18 cellular contexts compared by ENCODE assay signal in the genomic region with DNA sequence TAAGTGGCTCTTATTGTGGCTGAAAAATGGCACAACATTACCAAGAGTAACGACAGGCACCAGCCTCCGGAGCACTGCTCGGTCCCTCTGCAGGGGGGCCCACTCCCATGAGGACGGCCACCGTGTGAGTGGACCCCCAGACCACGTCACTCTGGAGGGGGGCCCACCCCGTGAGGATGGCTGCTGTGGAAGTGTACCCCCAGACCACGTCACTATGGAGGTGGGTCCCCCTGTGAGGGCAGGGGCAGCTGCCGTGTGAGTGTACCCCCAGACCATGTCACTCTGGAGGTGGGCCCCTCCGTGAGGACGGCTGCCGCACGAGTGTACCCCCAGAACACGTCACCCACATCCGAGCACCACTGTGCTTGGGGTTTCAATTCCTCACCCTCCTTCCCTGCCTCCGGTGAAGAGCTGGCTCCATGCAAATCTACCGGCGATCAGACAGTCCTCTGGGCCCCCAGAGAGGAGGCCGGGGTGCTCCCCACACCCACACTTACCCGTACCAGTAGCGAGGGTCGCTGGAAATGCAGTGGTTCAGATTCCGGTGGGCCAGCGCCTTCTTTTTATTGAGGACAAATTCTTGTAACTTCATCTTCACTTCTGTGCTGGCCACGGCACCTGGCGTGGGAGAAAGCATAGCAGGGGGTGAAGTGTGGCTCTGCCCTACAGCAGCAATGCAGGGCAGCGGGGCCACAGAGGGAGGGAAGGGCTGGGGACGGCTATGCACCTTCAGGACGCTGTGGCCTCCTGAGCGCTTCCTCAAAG.
A peak's percentile ranks its signal among the peaks of the same experiment; 100 is the strongest.
DNase-seq lines count a peak whose midpoint lies in the region; ATAC-seq and TF ChIP-seq lines count a peak whose summit lies in the region.
"Had no signal": no experiment of that assay in that cellular context is flagged by ENCODE, and none has a peak within 500 bp of the region (broad histone marks: within the 10 kb centered on the region; RNA-seq: fewer than 3 reads in every experiment).

No MANE protein-coding gene starts in this region.

- no peak overlapping the region for H3K4me3 Mint-ChIP-seq in WTC11
- H3K4me3 Mint-ChIP-seq: GM23338 had no signal

- H3K36me3 ChIP-seq in left lung (peaks cover 0 to 70% of the 10 kb centered on the region in 2 donors), PC-3 (ENCODE audit: low read depth, low read length) (no peaks in the 10 kb centered on the region), mammary epithelial cell (ENCODE audit: insufficient read depth, low read length) (no peaks in the 10 kb centered on the region)
- H3K36me3 ChIP-seq: breast epithelium had no signal

- peaks cover 0 to 9% of the 10 kb centered on the region in 2 donors for H3K4me1 ChIP-seq in left lung
- no peaks in the 10 kb centered on the region for H3K4me1 ChIP-seq in PC-3 (ENCODE audit: insufficient read depth, low read length)
- no peaks in the 10 kb centered on the region for H3K4me1 ChIP-seq in mammary epithelial cell (ENCODE audit: insufficient read depth, low read length)
- H3K4me1 ChIP-seq: A549, breast epithelium, esophagus squamous epithelium had no signal

- H3K27ac Mint-ChIP-seq in WTC11, result no peak overlapping the region

- 97% methylated on average over 21 of the region's 30 CpGs for WGBS in mammary epithelial cell (ENCODE audit: low coverage, missing lambda C conversion rate)

- ATAC-seq in WTC11 (no peak), left lung (no peak), sciatic nerve (no peak), PC-3 (no peak)
- ATAC-seq: A549, GM23338 had no signal

- H3K9ac ChIP-seq in PC-3 (ENCODE audit: low read length) (no peak overlapping the region), mammary epithelial cell (ENCODE audit: insufficient read depth, low read length) (no peak overlapping the region)

- H3K79me2 ChIP-seq in PC-3 (ENCODE audit: low read length), result no peaks in the 10 kb centered on the region
- no peaks in the 10 kb centered on the region for H3K79me2 ChIP-seq in mammary epithelial cell (ENCODE audit: insufficient read depth, low read length)

- H3K4me3 ChIP-seq in left lung (no peak overlapping the region), PC-3 (ENCODE audit: low read length) (no peak overlapping the region), mammary epithelial cell (replicated peaks in 1 of 3; ENCODE audit: insufficient read depth in 1 of 3, low read depth in 2 of 3, low read length in 3 of 3) (no peak overlapping the region)
- H3K4me3 ChIP-seq: A549, breast epithelium, esophagus squamous epithelium, GM23338 had no signal

- dilution Hi-C loops in mammary epithelial cell (cut with HindIII; ENCODE audit: low sequenced_read_pairs), result no loop called here

- H2AFZ ChIP-seq in PC-3 (ENCODE audit: low read length), result no peak overlapping the region
- no peak overlapping the region for H2AFZ ChIP-seq in mammary epithelial cell (ENCODE audit: low read depth, low read length)
- H2AFZ ChIP-seq: GM23338 had no signal

- H3K9me3 Mint-ChIP-seq in WTC11, result no peaks in the 10 kb centered on the region
- H3K9me3 Mint-ChIP-seq: GM23338 had no signal

- intact Hi-C loops in left lung (cut with DNase I), result no loop called here
- intact Hi-C loops in sciatic nerve (cut with DNase I), result no loop called here
- intact Hi-C loops in PC-3 (cut with micrococcal nuclease), result no loop called here
- intact Hi-C loops in mammary epithelial cell (cut with micrococcal nuclease), result no loop called here

- no peaks in the 10 kb centered on the region for H3K27me3 ChIP-seq in left lung
- H3K27me3 ChIP-seq in PC-3 (ENCODE audit: low read length), result no peaks in the 10 kb centered on the region
- no peaks in the 10 kb centered on the region for H3K27me3 ChIP-seq in mammary epithelial cell (ENCODE audit: insufficient read depth, low read length)
- H3K27me3 ChIP-seq: breast epithelium, esophagus squamous epithelium had no signal

- DNase-seq in activated effector memory CD4-positive, alpha-beta T cell treated with anti-CD3 and anti-CD28 coated beads, Interleukin-2, amount 50 U/mL, for 16 hours, result peak; percentile 50
- no peak for DNase-seq in activated effector memory CD4-positive, alpha-beta T cell treated with Interleukin-2 at 50 U/mL for 16 hours
- DNase-seq in WTC11 (ENCODE audit: low spot score) (peak; percentile 5), left lung (peak; percentile 27 to 43), sciatic nerve (ENCODE audit: low spot score) (peak; percentile 48), retina (no peak), PC-3 (no peak), mammary epithelial cell (no peak)
- DNase-seq: activated CD4-positive, alpha-beta T cell treated with anti-CD3 and anti-CD28 coated beads, Interleukin-2, amount 50 U/mL, for 4 hours; esophagus squamous epithelium; GDM1; Karpas-422; NCI-H2081 treated with DMSO at 0.1 percent for 48 hours; NCI-H510A had no signal

- in situ Hi-C loops in mammary epithelial cell (cut with MboI; ENCODE audit: low sequenced_read_pairs in 2 of 2), result no loop called here

- H3K9me2 ChIP-seq in PC-3 (replicated peaks; ENCODE audit: low read length), result no peaks in the 10 kb centered on the region

- H3K27ac ChIP-seq in left lung (no peak overlapping the region), PC-3 (ENCODE audit: low read length) (no peak overlapping the region), mammary epithelial cell (ENCODE audit: insufficient read depth, low read depth, low read length) (no peak overlapping the region)
- H3K27ac ChIP-seq: A549, breast epithelium, esophagus squamous epithelium, RWPE1 had no signal

- TF ChIP-seq CTCF in WTC11 (IDR thresholded peaks at IDR 0.05), result no peak
- TF ChIP-seq CTCF in left lung (IDR thresholded peaks at IDR 0.05), result no peak
- TF ChIP-seq CTCF in PC-3 (conservative IDR thresholded peaks at IDR 0.05; ENCODE audit: low read depth, low read length), result no peak
- TF ChIP-seq CTCF in mammary epithelial cell (conservative IDR thresholded peaks at IDR 0.05 in 1 of 2, IDR thresholded peaks at IDR 0.05 in 1 of 2; ENCODE audit: extremely low read depth in 1 of 2, insufficient read depth in 1 of 2, low read depth in 1 of 2, low read length in 2 of 2), result no peak

- H3F3A ChIP-seq in PC-3 (ENCODE audit: low read length, unreplicated experiment), result no peaks in the 10 kb centered on the region

- H3K27me3 Mint-ChIP-seq in WTC11 (ENCODE audit: low read depth), result no peaks in the 10 kb centered on the region

- H3K4me1 Mint-ChIP-seq in WTC11, result peaks cover 5% of the 10 kb centered on the region; the same call in 1 of the 2 replicates

- peaks cover 11% of the 10 kb centered on the region for H3K36me3 Mint-ChIP-seq in WTC11

- no peaks in the 10 kb centered on the region for H3K9me3 ChIP-seq in left lung
- no peaks in the 10 kb centered on the region for H3K9me3 ChIP-seq in PC-3 (ENCODE audit: low read length)
- no peaks in the 10 kb centered on the region for H3K9me3 ChIP-seq in mammary epithelial cell (replicated peaks; ENCODE audit: insufficient read depth, low read length)
- H3K9me3 ChIP-seq: A549, breast epithelium, esophagus squamous epithelium had no signal

- BruUV-seq in PC-3 (replicated peaks; lab: Mats Ljungman, UMichigan) (no TSS peak), mammary epithelial cell (replicated peaks; lab: Mats Ljungman, UMichigan) (no TSS peak)

- H3K4me2 ChIP-seq in PC-3 (ENCODE audit: low read length) (no peak overlapping the region), mammary epithelial cell (ENCODE audit: insufficient read depth, low read depth, low read length) (no peak overlapping the region)
- H3K4me2 ChIP-seq: A549, GM23338 had no signal

- CTCF ChIA-PET in WTC11 (lab: Charles Lee), result no interaction called here
- CTCF ChIA-PET in PC-3 (lab: Charles Lee), result no interaction called here
- CTCF ChIA-PET in mammary epithelial cell (lab: Charles Lee; ENCODE audit: low non-redundant PET), result no interaction called here

- POLR2A ChIA-PET in WTC11 (lab: Charles Lee) (no interaction called here), PC-3 (lab: Charles Lee; ENCODE audit: unreplicated experiment) (no interaction called here)

- H4K20me1 ChIP-seq in PC-3 (ENCODE audit: low read length) (no peaks in the 10 kb centered on the region), mammary epithelial cell (ENCODE audit: insufficient read depth, low read length) (no peaks in the 10 kb centered on the region)

TF ChIP-seq in WTC11, 78 proteins besides CTCF, POLR2A, EP300 and RAD21:
- no peak for TF ChIP-seq ZNF423 (CRISPR knock-in tag; IDR thresholded peaks at IDR 0.05)
- TF ChIP-seq SP1 (CRISPR knock-in tag; conservative IDR thresholded peaks at IDR 0.05), result no peak
- no peak for TF ChIP-seq NR3C1 (CRISPR knock-in tag; conservative IDR thresholded peaks at IDR 0.05; ENCODE audit: low read depth)
- no peak for TF ChIP-seq ZNF317 (CRISPR knock-in tag; IDR thresholded peaks at IDR 0.05; ENCODE audit: borderline replicate concordance, low read depth)
- TF ChIP-seq, protein P1, sequence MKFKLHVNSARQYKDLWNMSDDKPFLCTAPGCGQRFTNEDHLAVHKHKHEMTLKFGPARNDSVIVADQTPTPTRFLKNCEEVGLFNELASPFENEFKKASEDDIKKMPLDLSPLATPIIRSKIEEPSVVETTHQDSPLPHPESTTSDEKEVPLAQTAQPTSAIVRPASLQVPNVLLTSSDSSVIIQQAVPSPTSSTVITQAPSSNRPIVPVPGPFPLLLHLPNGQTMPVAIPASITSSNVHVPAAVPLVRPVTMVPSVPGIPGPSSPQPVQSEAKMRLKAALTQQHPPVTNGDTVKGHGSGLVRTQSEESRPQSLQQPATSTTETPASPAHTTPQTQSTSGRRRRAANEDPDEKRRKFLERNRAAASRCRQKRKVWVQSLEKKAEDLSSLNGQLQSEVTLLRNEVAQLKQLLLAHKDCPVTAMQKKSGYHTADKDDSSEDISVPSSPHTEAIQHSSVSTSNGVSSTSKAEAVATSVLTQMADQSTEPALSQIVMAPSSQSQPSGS (CRISPR knock-in tag; IDR thresholded peaks at IDR 0.05; ENCODE audit: borderline replicate concordance, low read depth), result no peak
- no peak for TF ChIP-seq ZNF396 (CRISPR knock-in tag; IDR thresholded peaks at IDR 0.05; ENCODE audit: borderline replicate concordance)

Comparison
In these comparisons a context has a peak if more than half of its experiments do, and no peak if none do; other contexts are left out.
1. DNase-seq: peak in activated effector memory CD4-positive, alpha-beta T cell treated with anti-CD3 and anti-CD28 coated beads, Interleukin-2, amount 50 U/mL, for 16 hours (single experiment), WTC11 (single experiment), left lung (2 of 2) and sciatic nerve (single experiment); none in activated effector memory CD4-positive, alpha-beta T cell treated with Interleukin-2 at 50 U/mL for 16 hours (single experiment), retina (single experiment), PC-3 (single experiment) and mammary epithelial cell (single experiment).